Comparison of ENCODE assay signal across 27 cellular contexts in genomic region chr14:37601849-37602248, GRCh38. TPM values are rescaled to one million over a fixed set of nuclear protein-coding genes. Genes with fewer than 3 reads are reported as not detected.
DNase-seq lines count a peak whose midpoint lies in the region; ATAC-seq, FAIRE-seq and TF ChIP-seq lines count a peak whose summit lies in the region.
"Had no signal": no experiment of that assay in that cellular context is flagged by ENCODE, and none has a peak within 500 bp of the region (broad histone marks: within the 10 kb centered on the region; RNA-seq: fewer than 3 reads in every experiment).

No MANE protein-coding gene starts in this region.

- H3K4me3 Mint-ChIP-seq in GM23338: no peak overlapping the region
- no peak overlapping the region for H3K4me3 Mint-ChIP-seq in activated T-cell treated with anti-CD3 and anti-CD28 coated beads, Interleukin-2, amount 50 U/mL, for 4 hours
- H3K4me3 Mint-ChIP-seq: CD4-positive, CD25-positive, alpha-beta regulatory T cell; CD8-positive, alpha-beta T cell; HFFc6 had no signal

- no peaks in the 10 kb centered on the region for H3K9me2 ChIP-seq in GM23338 (ENCODE audit: insufficient read depth)

- peak; percentile 34 for DNase-seq in GM23338 (ENCODE audit: low spot score)
- DNase-seq in endothelial cell of umbilical vein (ENCODE audit: low read depth, low spot score): no peak
- DNase-seq in osteoblast (ENCODE audit: insufficient read length, low spot score, missing footprints): peak; percentile 83
- no peak for DNase-seq in activated T-cell treated with anti-CD3 and anti-CD28 coated beads, Interleukin-2, amount 50 U/mL, for 4 hours
- no peak for DNase-seq in BE2C
- DNase-seq in gastrocnemius medialis: no peak
- DNase-seq in NCI-H2227 (lab: John Stamatoyannopoulos, UW; ENCODE audit: unreplicated experiment): no peak
- DNase-seq: 8988T; ACHN; AML-193; C1 segment of cervical spinal cord; Caco-2; CD4-positive, CD25-positive, alpha-beta regulatory T cell; CD8-positive, alpha-beta T cell; DMS153; DND-41; EL; GDM1; GOT3; HFFc6 had no signal

- intact Hi-C loops in endothelial cell of umbilical vein (cut with micrococcal nuclease): no loop called here
- intact Hi-C loops in gastrocnemius medialis (cut with DNase I; ENCODE audit: low total_unique reads): no loop called here

- no peak overlapping the region for H3K27ac Mint-ChIP-seq in GM23338
- H3K27ac Mint-ChIP-seq: CD4-positive, CD25-positive, alpha-beta regulatory T cell; CD8-positive, alpha-beta T cell; HFFc6 had no signal

- peaks cover 32% of the 10 kb centered on the region for H3K4me1 ChIP-seq in GM23338 (ENCODE audit: insufficient read depth)
- peaks cover 4% of the 10 kb centered on the region for H3K4me1 ChIP-seq in endothelial cell of umbilical vein (ENCODE audit: control insufficient read depth, extremely low read depth, insufficient read depth, low read length)
- no peaks in the 10 kb centered on the region for H3K4me1 ChIP-seq in osteoblast (ENCODE audit: insufficient read depth, low read length)
- no peaks in the 10 kb centered on the region for H3K4me1 ChIP-seq in BE2C
- peaks cover 0 to 16% of the 10 kb centered on the region in 2 donors for H3K4me1 ChIP-seq in gastrocnemius medialis

- H3K79me2 ChIP-seq in GM23338 (replicated peaks; ENCODE audit: insufficient read depth) (no peaks in the 10 kb centered on the region), endothelial cell of umbilical vein (ENCODE audit: control insufficient read depth, insufficient read depth, low read length) (no peaks in the 10 kb centered on the region), osteoblast (ENCODE audit: insufficient read depth, low read length) (no peaks in the 10 kb centered on the region)

- TF ChIP-seq CTCF in 22Rv1 (IDR thresholded peaks at IDR 0.05) (no peak), GM23338 (conservative IDR thresholded peaks at IDR 0.05; ENCODE audit: low read depth in 2 of 2) (no peak), endothelial cell of umbilical vein (IDR thresholded peaks at IDR 0.05; ENCODE audit: extremely low read depth in 1 of 2, insufficient read depth in 1 of 2, low read depth in 1 of 2, low read length in 2 of 2) (no peak), osteoblast (IDR thresholded peaks at IDR 0.05; ENCODE audit: extremely low read depth, low read depth, low read length) (no peak), BE2C (IDR thresholded peaks at IDR 0.05; ENCODE audit: low read depth, low read length) (no peak), gastrocnemius medialis (IDR thresholded peaks at IDR 0.05 in 4 of 5, conservative IDR thresholded peaks at IDR 0.05 in 1 of 5) (no peak)

- no peak overlapping the region for H3K9ac ChIP-seq in endothelial cell of umbilical vein (replicated peaks; ENCODE audit: extremely low read depth, insufficient read depth, low read length)

- H3K36me3 ChIP-seq in GM23338 (ENCODE audit: insufficient read depth) (no peaks in the 10 kb centered on the region), endothelial cell of umbilical vein (ENCODE audit: control insufficient read depth in 2 of 2, extremely low read depth in 1 of 2, insufficient read depth in 2 of 2, low read length in 2 of 2) (no peaks in the 10 kb centered on the region), osteoblast (ENCODE audit: insufficient read depth, low read length) (no peaks in the 10 kb centered on the region), BE2C (no peaks in the 10 kb centered on the region), gastrocnemius medialis (no peaks in the 10 kb centered on the region)
- H3K36me3 ChIP-seq: HAP-1 had no signal

- H3K27me3 ChIP-seq in GM23338 (ENCODE audit: insufficient read depth): peaks cover 100% of the 10 kb centered on the region
- peaks cover 88 to 100% of the 10 kb centered on the region in 2 experiments for H3K27me3 ChIP-seq in endothelial cell of umbilical vein (ENCODE audit: control insufficient read depth in 2 of 2, insufficient read depth in 2 of 2, low read length in 2 of 2)
- H3K27me3 ChIP-seq in osteoblast (ENCODE audit: insufficient read depth, low read length): peaks cover 81% of the 10 kb centered on the region
- peaks cover 83% of the 10 kb centered on the region for H3K27me3 ChIP-seq in BE2C
- peaks cover 80 to 93% (median 91%) of the 10 kb centered on the region in 3 donors for H3K27me3 ChIP-seq in gastrocnemius medialis

- peaks cover 88% of the 10 kb centered on the region for H3K27me3 Mint-ChIP-seq in GM23338 (ENCODE audit: insufficient read depth, low read depth, poor library complexity)
- peaks cover 78% of the 10 kb centered on the region for H3K27me3 Mint-ChIP-seq in activated T-cell treated with anti-CD3 and anti-CD28 coated beads, Interleukin-2, amount 50 U/mL, for 4 hours (ENCODE audit: low read depth)

- H3F3A ChIP-seq in GM23338 (replicated peaks; ENCODE audit: low read depth): peaks cover 26% of the 10 kb centered on the region

- in situ Hi-C loops in gastrocnemius medialis (cut with MboI; ENCODE audit: low sequenced_read_pairs in 4 of 4): loop anchor here in 1 of 4 donors (25.0 kb wide), 1 partner anchor 940 kb away; the partner anchor contains the start of gene PAX9

- H4K20me1 ChIP-seq in GM23338 (replicated peaks; ENCODE audit: insufficient read depth): peaks cover 23% of the 10 kb centered on the region
- no peaks in the 10 kb centered on the region for H4K20me1 ChIP-seq in endothelial cell of umbilical vein (replicated peaks; ENCODE audit: control insufficient read depth, extremely low read depth, insufficient read depth, low read length)
- H4K20me1 ChIP-seq in osteoblast (ENCODE audit: insufficient read depth, low read length): no peaks in the 10 kb centered on the region

- no TSS peak for BruUV-seq in endothelial cell of umbilical vein (replicated peaks; lab: Mats Ljungman, UMichigan)

- no peaks in the 10 kb centered on the region for H3K9me3 ChIP-seq in endothelial cell of umbilical vein (replicated peaks; ENCODE audit: control insufficient read depth, insufficient read depth, low read length)
- no peaks in the 10 kb centered on the region for H3K9me3 ChIP-seq in osteoblast (ENCODE audit: low read depth, low read length)
- no peaks in the 10 kb centered on the region for H3K9me3 ChIP-seq in BE2C
- no peaks in the 10 kb centered on the region for H3K9me3 ChIP-seq in gastrocnemius medialis
- H3K9me3 ChIP-seq: A549, Caco-2, HAP-1 had no signal

- no peaks in the 10 kb centered on the region; the same call in 2 of the 3 replicates for H3K36me3 Mint-ChIP-seq in GM23338 (ENCODE audit: low read depth)
- no peaks in the 10 kb centered on the region for H3K36me3 Mint-ChIP-seq in activated T-cell treated with anti-CD3 and anti-CD28 coated beads, Interleukin-2, amount 50 U/mL, for 4 hours (ENCODE audit: insufficient read depth)
- H3K36me3 Mint-ChIP-seq: CD4-positive, CD25-positive, alpha-beta regulatory T cell; CD8-positive, alpha-beta T cell had no signal

- peak overlapping the region; percentile 100 for H3K27ac ChIP-seq in 22Rv1
- H3K27ac ChIP-seq in GM23338 (ENCODE audit: low read depth): no peak overlapping the region
- no peak overlapping the region for H3K27ac ChIP-seq in endothelial cell of umbilical vein (ENCODE audit: insufficient read depth, low read depth, low read length)
- H3K27ac ChIP-seq in osteoblast (ENCODE audit: low read depth, low read length): no peak overlapping the region
- H3K27ac ChIP-seq in gastrocnemius medialis: no peak overlapping the region
- H3K27ac ChIP-seq: A549 had no signal

- H3K4me1 Mint-ChIP-seq in GM23338: peaks cover 27% of the 10 kb centered on the region
- H3K4me1 Mint-ChIP-seq in activated T-cell treated with anti-CD3 and anti-CD28 coated beads, Interleukin-2, amount 50 U/mL, for 4 hours (ENCODE audit: low read depth): peaks cover 7% of the 10 kb centered on the region

- H3K4me2 ChIP-seq in GM23338: no peak overlapping the region
- no peak overlapping the region for H3K4me2 ChIP-seq in endothelial cell of umbilical vein (ENCODE audit: insufficient read depth, low read length)
- H3K4me2 ChIP-seq in osteoblast (ENCODE audit: insufficient read depth, low read length): no peak overlapping the region

- CTCF ChIA-PET in endothelial cell of umbilical vein (lab: Charles Lee): no interaction called here

- H3K4me3 ChIP-seq in GM23338: no peak overlapping the region
- H3K4me3 ChIP-seq in endothelial cell of umbilical vein (replicated peaks in 1 of 3; ENCODE audit: insufficient read depth in 1 of 3, low read depth in 1 of 3, low read length in 3 of 3): no peak overlapping the region
- no peak overlapping the region for H3K4me3 ChIP-seq in osteoblast (ENCODE audit: insufficient read depth, low read length)
- H3K4me3 ChIP-seq in BE2C (ENCODE audit: low read depth, low read length): no peak overlapping the region
- H3K4me3 ChIP-seq in gastrocnemius medialis: no peak overlapping the region
- H3K4me3 ChIP-seq: A549, GM12878, HAP-1 had no signal

- FAIRE-seq in endothelial cell of umbilical vein (lab: Jason Lieb, UNC): no peak
- FAIRE-seq: A549, GM12878, GM19239, H54 had no signal

- H2AFZ ChIP-seq in GM23338 (no peak overlapping the region), endothelial cell of umbilical vein (ENCODE audit: low read depth, low read length) (no peak overlapping the region), osteoblast (ENCODE audit: low read length) (no peak overlapping the region)

- POLR2A ChIA-PET in endothelial cell of umbilical vein (lab: Charles Lee): no interaction called here

- ATAC-seq in GM23338 (peak; percentile 4; the same call in 1 of the 3 replicates), gastrocnemius medialis (no peak)
- no peak for ATAC-seq in activated T-cell treated with anti-CD3 and anti-CD28 coated beads, Interleukin-2, amount 50 U/mL, for 4 hours
- ATAC-seq: A549; CD8-positive, alpha-beta T cell; GM12878 had no signal

- H3K9me3 Mint-ChIP-seq in GM23338: 0 out of 3 replicates have a peak, but pooled peaks cover 3% of the 10 kb centered on the region
- H3K9me3 Mint-ChIP-seq in activated T-cell treated with anti-CD3 and anti-CD28 coated beads, Interleukin-2, amount 50 U/mL, for 4 hours: peaks cover 8% of the 10 kb centered on the region
- H3K9me3 Mint-ChIP-seq: HFFc6 had no signal

- dilution Hi-C loops in endothelial cell of umbilical vein (cut with MboI; ENCODE audit: extremely low pct_ligation_motif_present, low sequenced_read_pairs): no loop called here

- no peaks in the 10 kb centered on the region for H3K9me1 ChIP-seq in endothelial cell of umbilical vein (replicated peaks; ENCODE audit: control insufficient read depth, extremely low read depth, insufficient read depth, low read length)

- no peak for TF ChIP-seq POLR2A in endothelial cell of umbilical vein (IDR thresholded peaks at IDR 0.05; ENCODE audit: low read depth, low read length)
- no peak for TF ChIP-seq POLR2A in gastrocnemius medialis (IDR thresholded peaks at IDR 0.05)

RNA-seq across cellular contexts. Expression of gene TTC6, which starts 6.4 kb away (rescaled TPM):
- not detected in 2 replicates for total RNA-seq in GM23338 (2014; rRNA removed; shearing (Covaris generic))
- polyA plus RNA-seq in GM23338 (2016; fragmentation: Nextera tagmentation; extraction: Ambion mirVana) (0.31 and 0.37 TPM in 2 replicates), endothelial cell of umbilical vein (not detected in 2 replicates)
- total RNA-seq in endothelial cell of umbilical vein (0.75 TPM in 1 of 2 replicates, not detected in the other), osteoblast (under 0.01 TPM in 2 replicates), gastrocnemius medialis (not detected)
- polyA plus RNA-seq in endothelial cell of umbilical vein (2011; cell fraction: cytosol; rRNA removed): not detected in 2 replicates
- polyA plus RNA-seq in endothelial cell of umbilical vein (2011; cell fraction: nucleus; rRNA removed): 0.06 and 0.37 TPM in 2 replicates
- 0.07 TPM in 1 of 2 replicates, not detected in the other for polyA plus RNA-seq in endothelial cell of umbilical vein (2012)
- polyA minus RNA-seq in endothelial cell of umbilical vein: not detected in 2 replicates
- polyA minus RNA-seq in endothelial cell of umbilical vein (2011; cell fraction: cytosol; rRNA and poly(A)+ RNA removed): not detected
- 0.19 and 0.29 TPM in 2 replicates for polyA minus RNA-seq in endothelial cell of umbilical vein (2011; cell fraction: nucleus; rRNA and poly(A)+ RNA removed)
- total RNA-seq in activated T-cell treated with anti-CD3 and anti-CD28 coated beads, Interleukin-2, amount 50 U/mL, for 4 hours: not detected
- polyA plus RNA-seq in BE2C (2012; ENCODE audit: insufficient read depth, insufficient read length, low read depth): not detected
- total RNA-seq: CD4-positive, CD25-positive, alpha-beta regulatory T cell; CD8-positive, alpha-beta T cell; GM12878 had no signal
- polyA plus RNA-seq: BJ; CD4-positive, CD25-positive, alpha-beta regulatory T cell; GM12878 had no signal

RNA-seq across cellular contexts. Expression of gene FOXA1, which starts 6.8 kb away (rescaled TPM):
- 1.8 TPM in 1 of 2 replicates, not detected in the other for total RNA-seq in GM23338 (2014; rRNA removed; shearing (Covaris generic))
- polyA plus RNA-seq in GM23338 (2016; fragmentation: Nextera tagmentation; extraction: Ambion mirVana) (0.12 TPM in 1 of 2 replicates, not detected in the other), endothelial cell of umbilical vein (0.06 TPM in 1 of 2 replicates, not detected in the other)
- total RNA-seq in endothelial cell of umbilical vein (not detected in 2 replicates), osteoblast (0.36 TPM in 1 of 2 replicates, not detected in the other), gastrocnemius medialis (under 1 TPM in 2 of 4 donors, not detected in 2; 0.09 to 0.44 TPM)
- 0.03 TPM in 2 replicates for polyA plus RNA-seq in endothelial cell of umbilical vein (2011; cell fraction: cytosol; rRNA removed)
- 0.04 TPM in 1 of 2 replicates, not detected in the other for polyA plus RNA-seq in endothelial cell of umbilical vein (2011; cell fraction: nucleus; rRNA removed)
- polyA plus RNA-seq in endothelial cell of umbilical vein (2012): 0.25 and 0.62 TPM in 2 replicates
- polyA minus RNA-seq in endothelial cell of umbilical vein: not detected in 2 replicates
- polyA minus RNA-seq in endothelial cell of umbilical vein (2011; cell fraction: cytosol; rRNA and poly(A)+ RNA removed): 4.9 TPM
- not detected in 2 replicates for polyA minus RNA-seq in endothelial cell of umbilical vein (2011; cell fraction: nucleus; rRNA and poly(A)+ RNA removed)
- total RNA-seq in activated T-cell treated with anti-CD3 and anti-CD28 coated beads, Interleukin-2, amount 50 U/mL, for 4 hours: under 1 TPM; 0.34 to 0.68 (median 0.35) TPM
- not detected for polyA plus RNA-seq in BE2C (2012; ENCODE audit: insufficient read depth, insufficient read length, low read depth)
- total RNA-seq: CD8-positive, alpha-beta T cell had no signal
- polyA plus RNA-seq: CD4-positive, CD25-positive, alpha-beta regulatory T cell had no signal

Comparison
In these comparisons a context has a peak if more than half of its experiments do, and no peak if none do; other contexts are left out.
1. DNase-seq: peak in GM23338 (single experiment) and osteoblast (single experiment); none in endothelial cell of umbilical vein (single experiment), activated T-cell treated with anti-CD3 and anti-CD28 coated beads, Interleukin-2, amount 50 U/mL, for 4 hours (single experiment), BE2C (single experiment), gastrocnemius medialis (0 of 2) and NCI-H2227 (single experiment).